In the genomic region with DNA sequence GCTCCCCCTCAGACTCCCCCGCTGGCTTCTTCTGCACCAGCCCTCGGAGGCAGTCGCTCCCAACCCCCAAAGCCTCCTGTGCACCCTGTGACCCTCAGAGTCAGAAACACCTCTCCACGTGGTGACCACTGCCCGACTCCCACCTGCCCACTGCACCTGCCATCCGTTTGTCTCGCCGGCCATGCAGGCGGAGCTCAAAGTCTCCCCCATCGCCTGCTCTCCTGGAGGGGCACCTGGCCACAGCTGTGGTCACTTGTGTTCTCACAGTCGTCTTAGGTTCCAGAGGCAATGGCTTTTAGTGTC, we compare ENCODE assay signal across 20 cellular contexts. TPM values are rescaled to one million over a fixed set of nuclear protein-coding genes. Genes with fewer than 3 reads are reported as not detected.
DNase-seq lines count a peak whose midpoint lies in the region; ATAC-seq and TF ChIP-seq lines count a peak whose summit lies in the region.
"Had no signal": no experiment of that assay in that cellular context is flagged by ENCODE, and none has a peak within 500 bp of the region (broad histone marks: within the 10 kb centered on the region; RNA-seq: fewer than 3 reads in every experiment).

No MANE protein-coding gene starts in this region.

- no peak overlapping the region for H2BK5ac ChIP-seq in mesendoderm (ENCODE audit: low read length)

- no peaks in the 10 kb centered on the region for H3K36me3 Mint-ChIP-seq in activated naive CD8-positive, alpha-beta T cell treated with anti-CD3 and anti-CD28 coated beads, Interleukin-2, amount 10 ng/mL, durations not matched to agents 7 days and 5 days
- no peaks in the 10 kb centered on the region for H3K36me3 Mint-ChIP-seq in activated naive CD8-positive, alpha-beta T cell treated with anti-CD3 and anti-CD28 coated beads for 36 hours
- no peaks in the 10 kb centered on the region for H3K36me3 Mint-ChIP-seq in chondrocyte (ENCODE audit: low read depth)
- no peaks in the 10 kb centered on the region for H3K36me3 Mint-ChIP-seq in stimulated activated effector memory CD8-positive, alpha-beta T cell treated with anti-CD3 and anti-CD28 coated beads, Interleukin-12 subunit alpha, Interleukin-12 subunit beta, amount 100 ng/mL, for 72 hours
- H3K36me3 Mint-ChIP-seq: CD8-positive, alpha-beta T cell had no signal

- no peak overlapping the region for H2AK5ac ChIP-seq in mesendoderm (ENCODE audit: low read length)

- no peak overlapping the region for H3K27ac Mint-ChIP-seq in activated naive CD8-positive, alpha-beta T cell treated with anti-CD3 and anti-CD28 coated beads, Interleukin-2, amount 10 ng/mL, durations not matched to agents 7 days and 5 days
- no peak overlapping the region for H3K27ac Mint-ChIP-seq in activated naive CD8-positive, alpha-beta T cell treated with anti-CD3 and anti-CD28 coated beads for 36 hours
- no peak overlapping the region for H3K27ac Mint-ChIP-seq in chondrocyte (ENCODE audit: unreplicated experiment)
- no peak overlapping the region for H3K27ac Mint-ChIP-seq in stimulated activated effector memory CD8-positive, alpha-beta T cell treated with anti-CD3 and anti-CD28 coated beads, Interleukin-12 subunit alpha, Interleukin-12 subunit beta, amount 100 ng/mL, for 72 hours
- H3K27ac Mint-ChIP-seq: B cell; CD8-positive, alpha-beta T cell; GM23338 had no signal

- H3K9me2 ChIP-seq in GM23248 (ENCODE audit: insufficient read depth) = no peaks in the 10 kb centered on the region

- no peak overlapping the region for H3K4ac ChIP-seq in mesendoderm (ENCODE audit: low read depth, low read length)

- H3K4me1 ChIP-seq in mesendoderm (ENCODE audit: control insufficient read depth, low read depth, low read length) = no peaks in the 10 kb centered on the region
- no peaks in the 10 kb centered on the region for H3K4me1 ChIP-seq in GM23248 (ENCODE audit: insufficient read depth)

- no peaks in the 10 kb centered on the region for H3K79me2 ChIP-seq in mesendoderm (ENCODE audit: control insufficient read depth, insufficient read depth, low read length)
- no peaks in the 10 kb centered on the region for H3K79me2 ChIP-seq in GM23248 (ENCODE audit: insufficient read depth)

- H3K27me3 ChIP-seq in mesendoderm (ENCODE audit: insufficient read depth, low read length, poor library complexity) (no peaks in the 10 kb centered on the region), GM23248 (replicated peaks; ENCODE audit: insufficient read depth) (peaks cover 15% of the 10 kb centered on the region)

- WGBS in mesendoderm (ENCODE audit: extremely low coverage, insufficient coverage, low lambda C conversion rate) = no CpG with 5 or more reads among the region's 11 CpGs
- 58 to 72% methylated on average over 11 of the region's 11 CpGs for WGBS in GM23248 (ENCODE audit: low coverage in 1 of 2, low lambda C conversion rate in 2 of 2, missing lambda C conversion rate in 2 of 2), 2 experiments

- H3K9ac ChIP-seq in mesendoderm (ENCODE audit: low read length) = no peak overlapping the region
- no peak overlapping the region for H3K9ac ChIP-seq in GM23248

- no peak overlapping the region for H3K27ac ChIP-seq in mesendoderm (ENCODE audit: low read depth, low read length)
- H3K27ac ChIP-seq in GM23248 = no peak overlapping the region

- no peaks in the 10 kb centered on the region for H3K9me3 ChIP-seq in GM23248 (ENCODE audit: low read depth)

- no peak overlapping the region for H2BK120ac ChIP-seq in mesendoderm (ENCODE audit: low read depth, low read length)

- no peaks in the 10 kb centered on the region for H3K9me3 Mint-ChIP-seq in activated naive CD8-positive, alpha-beta T cell treated with anti-CD3 and anti-CD28 coated beads, Interleukin-2, amount 10 ng/mL, durations not matched to agents 7 days and 5 days
- H3K9me3 Mint-ChIP-seq in activated naive CD8-positive, alpha-beta T cell treated with anti-CD3 and anti-CD28 coated beads for 36 hours = peaks cover 5% of the 10 kb centered on the region
- H3K9me3 Mint-ChIP-seq in chondrocyte (ENCODE audit: low read depth) = peaks cover 7% of the 10 kb centered on the region
- no peaks in the 10 kb centered on the region for H3K9me3 Mint-ChIP-seq in stimulated activated effector memory CD8-positive, alpha-beta T cell treated with anti-CD3 and anti-CD28 coated beads, Interleukin-12 subunit alpha, Interleukin-12 subunit beta, amount 100 ng/mL, for 72 hours

- no peaks in the 10 kb centered on the region for H4K20me1 ChIP-seq in GM23248 (ENCODE audit: insufficient read depth)

- no peaks in the 10 kb centered on the region for H3K4me1 Mint-ChIP-seq in activated naive CD8-positive, alpha-beta T cell treated with anti-CD3 and anti-CD28 coated beads, Interleukin-2, amount 10 ng/mL, durations not matched to agents 7 days and 5 days
- H3K4me1 Mint-ChIP-seq in activated naive CD8-positive, alpha-beta T cell treated with anti-CD3 and anti-CD28 coated beads for 36 hours = no peaks in the 10 kb centered on the region
- H3K4me1 Mint-ChIP-seq in chondrocyte (ENCODE audit: low read depth) = peaks cover 2% of the 10 kb centered on the region
- H3K4me1 Mint-ChIP-seq in stimulated activated effector memory CD8-positive, alpha-beta T cell treated with anti-CD3 and anti-CD28 coated beads, Interleukin-12 subunit alpha, Interleukin-12 subunit beta, amount 100 ng/mL, for 72 hours = no peaks in the 10 kb centered on the region
- H3K4me1 Mint-ChIP-seq: B cell had no signal

- no peaks in the 10 kb centered on the region for H3F3A ChIP-seq in GM23248 (ENCODE audit: insufficient read depth)

- no peak overlapping the region for H3K56ac ChIP-seq in mesendoderm (ENCODE audit: low read length)

- H3K4me3 ChIP-seq in mesendoderm (ENCODE audit: low read length) (no peak overlapping the region), GM23248 (no peak overlapping the region)
- H3K4me3 ChIP-seq: GM12878, GM23338 had no signal

- peaks cover 8% of the 10 kb centered on the region for H3K27me3 Mint-ChIP-seq in activated naive CD8-positive, alpha-beta T cell treated with anti-CD3 and anti-CD28 coated beads, Interleukin-2, amount 10 ng/mL, durations not matched to agents 7 days and 5 days
- H3K27me3 Mint-ChIP-seq in activated naive CD8-positive, alpha-beta T cell treated with anti-CD3 and anti-CD28 coated beads for 36 hours = peaks cover 11% of the 10 kb centered on the region
- H3K27me3 Mint-ChIP-seq in chondrocyte (ENCODE audit: low read depth) = peaks cover 21% of the 10 kb centered on the region

- DNase-seq in activated naive CD8-positive, alpha-beta T cell treated with anti-CD3 and anti-CD28 coated beads, Interleukin-2, amount 10 ng/mL, durations not matched to agents 7 days and 5 days = peak; percentile 12
- no peak for DNase-seq in activated naive CD8-positive, alpha-beta T cell treated with anti-CD3 and anti-CD28 coated beads for 36 hours
- DNase-seq in chondrocyte (ENCODE audit: low spot score) (peak; percentile 75), mesendoderm (no peak), GM23248 (no peak)
- no peak for DNase-seq in stimulated activated effector memory CD8-positive, alpha-beta T cell treated with anti-CD3 and anti-CD28 coated beads, Interleukin-12 subunit alpha, Interleukin-12 subunit beta, amount 100 ng/mL, for 72 hours (ENCODE audit: low spot score in 2 of 2)
- DNase-seq: ACHN; CD8-positive, alpha-beta T cell; GDM1; KBM-7; MV-4-11; NCI-H187 treated with DMSO at 0.1 percent for 48 hours; NCI-H2171; NCI-H446 treated with DMSO at 0.1 percent for 48 hours; NK-92 treated with Interleukin-12 subunit alpha and Interleukin-12 subunit beta, amount 100 ng/mL, for 24 hours; SIG-M5 had no signal

- ATAC-seq in activated naive CD8-positive, alpha-beta T cell treated with anti-CD3 and anti-CD28 coated beads, Interleukin-2, amount 10 ng/mL, durations not matched to agents 7 days and 5 days (ENCODE audit: low read depth) = no peak
- ATAC-seq in stimulated activated effector memory CD8-positive, alpha-beta T cell treated with anti-CD3 and anti-CD28 coated beads, Interleukin-12 subunit alpha, Interleukin-12 subunit beta, amount 100 ng/mL, for 72 hours = peak; percentile 15
- no peak for ATAC-seq in HG02642 (IDR thresholded peaks at IDR 0.05; ENCODE audit: poor library complexity, unreplicated experiment)
- ATAC-seq: CD8-positive, alpha-beta T cell; GM12878 had no signal

- no peak overlapping the region for H2AFZ ChIP-seq in GM23248
- H2AFZ ChIP-seq: GM23338 had no signal

- in situ Hi-C loops in GM23248 (cut with MboI) = loop anchor here (25.0 kb wide), 2 partner anchors 976 to 1851 kb away; no protein-coding TSS in a partner anchor

- H3K23ac ChIP-seq in mesendoderm (ENCODE audit: low read length) = peak overlapping the region; percentile 66

- H3K4me2 ChIP-seq in mesendoderm (ENCODE audit: low read length) = no peak overlapping the region
- H3K4me2 ChIP-seq in GM23248 (ENCODE audit: unreplicated experiment) = no peak overlapping the region
- H3K4me2 ChIP-seq: GM23338 had no signal

- POLR2A ChIA-PET in activated naive CD8-positive, alpha-beta T cell treated with anti-CD3 and anti-CD28 coated beads, Interleukin-2, amount 10 ng/mL, durations not matched to agents 7 days and 5 days (lab: Charles Lee) = no interaction called here

- TF ChIP-seq CTCF in chondrocyte (IDR thresholded peaks at IDR 0.05) = no peak

- H3K4me3 Mint-ChIP-seq in activated naive CD8-positive, alpha-beta T cell treated with anti-CD3 and anti-CD28 coated beads, Interleukin-2, amount 10 ng/mL, durations not matched to agents 7 days and 5 days = no peak overlapping the region
- H3K4me3 Mint-ChIP-seq in activated naive CD8-positive, alpha-beta T cell treated with anti-CD3 and anti-CD28 coated beads for 36 hours = no peak overlapping the region
- no peak overlapping the region for H3K4me3 Mint-ChIP-seq in chondrocyte (ENCODE audit: unreplicated experiment)
- no peak overlapping the region for H3K4me3 Mint-ChIP-seq in stimulated activated effector memory CD8-positive, alpha-beta T cell treated with anti-CD3 and anti-CD28 coated beads, Interleukin-12 subunit alpha, Interleukin-12 subunit beta, amount 100 ng/mL, for 72 hours
- H3K4me3 Mint-ChIP-seq: B cell; CD8-positive, alpha-beta T cell; GM23338 had no signal

- H3K79me1 ChIP-seq in mesendoderm (ENCODE audit: low read length) = no peaks in the 10 kb centered on the region

- H3K18ac ChIP-seq in mesendoderm (ENCODE audit: low read length) = no peak overlapping the region

- no peak overlapping the region for H4K5ac ChIP-seq in mesendoderm (ENCODE audit: low read length)

- H4K8ac ChIP-seq in mesendoderm (ENCODE audit: low read depth, low read length) = no peak overlapping the region

- H3K36me3 ChIP-seq in mesendoderm (ENCODE audit: control insufficient read depth, insufficient read depth, low read length) (no peaks in the 10 kb centered on the region), GM23248 (ENCODE audit: low read depth) (no peaks in the 10 kb centered on the region)

- no peak overlapping the region for H2BK15ac ChIP-seq in mesendoderm (replicated peaks; ENCODE audit: low read depth)

RNA-seq across cellular contexts. Expression of gene MRPL36, which starts 38.2 kb away (rescaled TPM):
- total RNA-seq in activated naive CD8-positive, alpha-beta T cell treated with anti-CD3 and anti-CD28 coated beads, Interleukin-2, amount 10 ng/mL, durations not matched to agents 7 days and 5 days = 10 to 100 TPM; 47.1 to 51.2 TPM
- 100 to 1,000 TPM; 104 to 108 TPM for total RNA-seq in activated naive CD8-positive, alpha-beta T cell treated with anti-CD3 and anti-CD28 coated beads for 36 hours
- total RNA-seq in chondrocyte = 37.4 to 50.8 TPM (median 48.3 TPM) in 3 replicates
- 90.2 TPM for polyA plus RNA-seq in mesendoderm (2013, experiment 1 of 2)
- polyA plus RNA-seq in mesendoderm (2013, experiment 2 of 2) = 88.1 TPM
- 30.9 and 33.9 TPM in 2 replicates for total RNA-seq in GM23248 (2014; rRNA removed; shearing (Covaris generic))
- 140 and 147 TPM in 2 replicates for polyA plus RNA-seq in GM23248 (2016; fragmentation: Nextera tagmentation; extraction: Ambion mirVana)

RNA-seq across cellular contexts. Expression of gene NDUFS6, which starts 39.8 kb away (rescaled TPM):
- 10 to 100 TPM; 24.7 to 27.7 TPM for total RNA-seq in activated naive CD8-positive, alpha-beta T cell treated with anti-CD3 and anti-CD28 coated beads, Interleukin-2, amount 10 ng/mL, durations not matched to agents 7 days and 5 days
- 10 to 100 TPM; 40.5 to 42.4 TPM for total RNA-seq in activated naive CD8-positive, alpha-beta T cell treated with anti-CD3 and anti-CD28 coated beads for 36 hours
- 23.7 to 31.3 TPM (median 25.7 TPM) in 3 replicates for total RNA-seq in chondrocyte
- 176 TPM for polyA plus RNA-seq in mesendoderm (2013, experiment 1 of 2)
- polyA plus RNA-seq in mesendoderm (2013, experiment 2 of 2) = 172 TPM
- total RNA-seq in GM23248 (2014; rRNA removed; shearing (Covaris generic)) = 34.7 and 39.6 TPM in 2 replicates
- polyA plus RNA-seq in GM23248 (2016; fragmentation: Nextera tagmentation; extraction: Ambion mirVana) = 103 and 106 TPM in 2 replicates

Comparison
In these comparisons a context has a peak if more than half of its experiments do, and no peak if none do; other contexts are left out.
1. DNase-seq: peak in activated naive CD8-positive, alpha-beta T cell treated with anti-CD3 and anti-CD28 coated beads, Interleukin-2, amount 10 ng/mL, durations not matched to agents 7 days and 5 days (single experiment) and chondrocyte (single experiment); none in activated naive CD8-positive, alpha-beta T cell treated with anti-CD3 and anti-CD28 coated beads for 36 hours (single experiment), mesendoderm (single experiment), stimulated activated effector memory CD8-positive, alpha-beta T cell treated with anti-CD3 and anti-CD28 coated beads, Interleukin-12 subunit alpha, Interleukin-12 subunit beta, amount 100 ng/mL, for 72 hours (0 of 2) and GM23248 (single experiment).